ENCODE assay signal across 14 cellular contexts in the genomic region with DNA sequence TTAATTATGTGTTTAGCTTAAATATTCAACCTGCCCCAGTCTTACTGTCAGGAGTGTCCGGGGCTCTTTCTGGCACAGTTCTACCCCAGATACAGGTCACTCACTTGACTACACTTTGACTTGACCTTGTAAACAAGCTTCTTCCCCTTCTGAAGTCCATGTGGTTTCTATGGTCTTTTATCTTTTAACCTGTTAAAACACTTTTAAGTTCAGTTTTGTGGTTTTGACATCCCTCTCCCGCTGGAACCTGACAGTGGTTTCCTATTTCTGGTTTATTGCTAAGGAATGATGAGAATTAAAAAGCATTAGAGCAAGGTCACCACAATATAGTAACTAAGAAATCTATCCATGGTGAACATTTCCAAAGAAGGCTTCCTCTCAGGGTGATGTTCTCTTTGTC.
DNase-seq lines count a peak whose midpoint lies in the region; ATAC-seq and TF ChIP-seq lines count a peak whose summit lies in the region.
"Had no signal": no experiment of that assay in that cellular context is flagged by ENCODE, and none has a peak within 500 bp of the region (broad histone marks: within the 10 kb centered on the region; RNA-seq: fewer than 3 reads in every experiment).

No MANE protein-coding gene starts in this region.

- TF ChIP-seq CTCF in choroid plexus epithelial cell (conservative IDR thresholded peaks at IDR 0.05; ENCODE audit: low read depth, low read length), result no peak

- in situ Hi-C loops in KBM-7 (cut with MboI; ENCODE audit: low pct_unique_long_range_greater_than_20kb, low sequenced_read_pairs), result no loop called here

- DNase-seq in KBM-7, result peak; percentile 54
- DNase-seq in RPMI7951 (ENCODE audit: low read depth), result peak; percentile 15
- DNase-seq in choroid plexus epithelial cell (ENCODE audit: low read depth), result peak; percentile 36
- no peak for DNase-seq in NCI-H82 (lab: John Stamatoyannopoulos, UW)
- DNase-seq in D341Med (ENCODE audit: low spot score), result no peak
- DNase-seq: BE2C; CD8-positive, alpha-beta T cell; COR-L47; GF-D8; GOT3; H9 had no signal

- no peak for ATAC-seq in HG02973 (IDR thresholded peaks at IDR 0.05; ENCODE audit: unreplicated experiment)
- ATAC-seq: A549; CD8-positive, alpha-beta T cell; HepG2 had no signal

- H3K4me3 ChIP-seq in choroid plexus epithelial cell (ENCODE audit: low read depth, low read length), result no peak overlapping the region
- H3K4me3 ChIP-seq: A549 had no signal

Comparison
In these comparisons a context has a peak if more than half of its experiments do, and no peak if none do; other contexts are left out.
1. DNase-seq: peak in KBM-7 (single experiment), RPMI7951 (single experiment) and choroid plexus epithelial cell (single experiment); none in NCI-H82 (single experiment) and D341Med (single experiment).